In the genomic region with DNA sequence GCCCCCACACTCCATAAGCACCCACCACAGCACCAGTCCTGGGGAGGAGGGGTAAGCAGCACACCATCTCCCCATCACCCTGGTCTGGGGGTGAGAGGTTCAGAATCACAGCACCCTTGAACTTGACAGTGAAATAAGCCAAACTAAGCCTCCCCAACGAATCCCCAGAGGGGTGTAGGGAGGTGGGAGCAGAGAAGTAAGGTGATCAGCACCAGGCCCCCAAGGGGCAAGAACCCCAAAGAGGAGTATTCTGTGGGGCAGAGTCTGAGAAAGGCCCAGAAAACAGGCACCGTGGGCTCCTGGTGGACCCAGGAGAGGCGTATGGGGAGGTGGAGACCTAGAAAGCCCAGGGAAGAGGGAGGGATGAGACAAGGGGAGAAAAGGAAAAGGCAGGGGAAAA, we compare ENCODE assay signal across 9 cellular contexts. TPM values are rescaled to one million over a fixed set of nuclear protein-coding genes. Genes with fewer than 3 reads are reported as not detected.
DNase-seq lines count a peak whose midpoint lies in the region; ATAC-seq, FAIRE-seq and TF ChIP-seq lines count a peak whose summit lies in the region.
"Had no signal": no experiment of that assay in that cellular context is flagged by ENCODE, and none has a peak within 500 bp of the region (broad histone marks: within the 10 kb centered on the region; RNA-seq: fewer than 3 reads in every experiment).

No MANE protein-coding gene starts in this region.

- WGBS in gastroesophageal sphincter (ENCODE audit: low coverage in 1 of 2), 2 donors, result 5% methylated on average over 2 to 3 of the region's 3 CpGs
- 3 to 9% (median 8%) methylated on average over 3 of the region's 3 CpGs for WGBS in small intestine, 3 donors

- no peak for TF ChIP-seq POLR2A in gastroesophageal sphincter (IDR thresholded peaks at IDR 0.05)

- H3K9me2 ChIP-seq in GM23338 (ENCODE audit: insufficient read depth), result no peaks in the 10 kb centered on the region

- no peaks in the 10 kb centered on the region for H3K36me3 ChIP-seq in GM23338 (ENCODE audit: insufficient read depth)
- H3K36me3 ChIP-seq in gastroesophageal sphincter, result peaks cover 0 to 19% of the 10 kb centered on the region in 2 donors
- no peaks in the 10 kb centered on the region for H3K36me3 ChIP-seq in small intestine (ENCODE audit: control insufficient read depth in 2 of 2, insufficient read depth in 2 of 2, low read length in 2 of 2)

- H3K27me3 Mint-ChIP-seq in GM23338 (ENCODE audit: insufficient read depth, low read depth, poor library complexity), result peaks cover 9% of the 10 kb centered on the region
- H3K27me3 Mint-ChIP-seq in activated CD8-positive, alpha-beta T cell treated with anti-CD3 and anti-CD28 coated beads for 36 hours, result no peaks in the 10 kb centered on the region

- H3K4me1 ChIP-seq in GM23338 (ENCODE audit: insufficient read depth) (no peaks in the 10 kb centered on the region; the same call in 1 of the 2 replicates), gastroesophageal sphincter (peaks cover 0 to 90% (median 42%) of the 10 kb centered on the region in 3 donors), small intestine (ENCODE audit: control insufficient read depth in 2 of 2, insufficient read depth in 1 of 2, low read depth in 1 of 2, low read length in 1 of 2) (peaks cover 13 to 18% of the 10 kb centered on the region in 2 donors)

- H3K79me2 ChIP-seq in GM23338 (replicated peaks; ENCODE audit: insufficient read depth), result peaks cover 53% of the 10 kb centered on the region

- H2AFZ ChIP-seq in GM23338, result no peak overlapping the region

- no peak for FAIRE-seq in small intestine (lab: Jason Lieb, UNC)
- FAIRE-seq: colon had no signal

- no peak for ATAC-seq in GM23338
- ATAC-seq in activated CD8-positive, alpha-beta T cell treated with anti-CD3 and anti-CD28 coated beads for 36 hours, result no peak
- ATAC-seq in gastroesophageal sphincter, result no peak

- no peak overlapping the region; the same call in 1 of the 2 replicates for H3K27ac ChIP-seq in GM23338 (ENCODE audit: low read depth)
- peak overlapping the region in 3 of 4 donors; percentile 82 to 96 (median 89) for H3K27ac ChIP-seq in gastroesophageal sphincter
- H3K27ac ChIP-seq in small intestine (ENCODE audit: low read depth in 1 of 2, low read length in 1 of 2), result peak overlapping the region; percentile 34 to 52

- no peak for DNase-seq in GM23338 (ENCODE audit: low spot score)
- no peak for DNase-seq in activated CD8-positive, alpha-beta T cell treated with anti-CD3 and anti-CD28 coated beads for 36 hours
- no peak for DNase-seq in small intestine
- DNase-seq in GM13977 (ENCODE audit: low spot score), result no peak
- DNase-seq in NCI-H1694 (lab: John Stamatoyannopoulos, UW), result no peak
- DNase-seq in NCI-H524 treated with DMSO at 0.1 percent for 48 hours (lab: John Stamatoyannopoulos, UW), result no peak
- DNase-seq in NK-92 (lab: John Stamatoyannopoulos, UW; ENCODE audit: unreplicated experiment), result no peak

- TF ChIP-seq CTCF in GM23338 (conservative IDR thresholded peaks at IDR 0.05; ENCODE audit: low read depth in 2 of 2) (no peak), gastroesophageal sphincter (IDR thresholded peaks at IDR 0.05) (no peak), GM13977 (IDR thresholded peaks at IDR 0.05; ENCODE audit: extremely low read depth, insufficient read depth, missing control alignments) (no peak)
- no peak for TF ChIP-seq CTCF in activated CD8-positive, alpha-beta T cell treated with anti-CD3 and anti-CD28 coated beads for 36 hours (IDR thresholded peaks at IDR 0.05)

- in situ Hi-C loops in GM13977 (cut with MboI; ENCODE audit: low pct_unique_long_range_greater_than_20kb, low sequenced_read_pairs, unreplicated experiment), result loop anchor here (25.0 kb wide), 1 partner anchor 466 kb away; no protein-coding TSS in a partner anchor

- H3K9me3 Mint-ChIP-seq in GM23338, result no peaks in the 10 kb centered on the region; the same call in 2 of the 3 replicates
- no peaks in the 10 kb centered on the region for H3K9me3 Mint-ChIP-seq in activated CD8-positive, alpha-beta T cell treated with anti-CD3 and anti-CD28 coated beads for 36 hours

- peaks cover 8% of the 10 kb centered on the region; the same call in 2 of the 3 replicates for H3K36me3 Mint-ChIP-seq in GM23338 (ENCODE audit: low read depth)
- H3K36me3 Mint-ChIP-seq in activated CD8-positive, alpha-beta T cell treated with anti-CD3 and anti-CD28 coated beads for 36 hours (ENCODE audit: low read depth), result peaks cover 8% of the 10 kb centered on the region

- TF ChIP-seq EP300 in gastroesophageal sphincter (IDR thresholded peaks at IDR 0.05), result no peak

- CTCF ChIA-PET in activated CD8-positive, alpha-beta T cell treated with anti-CD3 and anti-CD28 coated beads for 36 hours (lab: Charles Lee), result interaction anchor here (1.3 to 5.7 kb wide), 3 partner anchors 72 to 102 kb away, joined by 4 to 99 read pairs (median 7); a partner anchor contains a TSS

- intact Hi-C loops in activated CD8-positive, alpha-beta T cell treated with anti-CD3 and anti-CD28 coated beads for 36 hours (cut with micrococcal nuclease), result no loop called here

- H4K20me1 ChIP-seq in GM23338 (replicated peaks; ENCODE audit: insufficient read depth), result peaks cover 14% of the 10 kb centered on the region

- H3K4me3 Mint-ChIP-seq in GM23338, result no peak overlapping the region
- H3K4me3 Mint-ChIP-seq in activated CD8-positive, alpha-beta T cell treated with anti-CD3 and anti-CD28 coated beads for 36 hours, result peak overlapping the region; percentile 92

- no peak overlapping the region for H3K4me2 ChIP-seq in GM23338

- H3K27me3 ChIP-seq in GM23338 (ENCODE audit: insufficient read depth) (no peaks in the 10 kb centered on the region), gastroesophageal sphincter (no peaks in the 10 kb centered on the region), small intestine (ENCODE audit: control insufficient read depth in 2 of 2, insufficient read depth in 2 of 2, low read length in 2 of 2) (no peaks in the 10 kb centered on the region)

- 0 out of 2 replicates have a peak overlapping the region, but pooled peaks have one; percentile 82 for H3K27ac Mint-ChIP-seq in GM23338
- peak overlapping the region; percentile 95 for H3K27ac Mint-ChIP-seq in activated CD8-positive, alpha-beta T cell treated with anti-CD3 and anti-CD28 coated beads for 36 hours

- H3K9me3 ChIP-seq in gastroesophageal sphincter, result no peaks in the 10 kb centered on the region
- no peaks in the 10 kb centered on the region for H3K9me3 ChIP-seq in small intestine (ENCODE audit: control insufficient read depth, low read depth)

- H3F3A ChIP-seq in GM23338 (replicated peaks; ENCODE audit: low read depth), result no peaks in the 10 kb centered on the region

- H3K4me1 Mint-ChIP-seq in GM23338, result peaks cover 22% of the 10 kb centered on the region
- H3K4me1 Mint-ChIP-seq in activated CD8-positive, alpha-beta T cell treated with anti-CD3 and anti-CD28 coated beads for 36 hours (ENCODE audit: low read depth), result peaks cover 50% of the 10 kb centered on the region

- H3K4me3 ChIP-seq in GM23338, result no peak overlapping the region
- H3K4me3 ChIP-seq in gastroesophageal sphincter, result peak overlapping the region; percentile 61 to 70
- H3K4me3 ChIP-seq in small intestine (ENCODE audit: low read depth in 1 of 2, low read length in 2 of 2), result peak overlapping the region; percentile 50 to 64

- POLR2A ChIA-PET in activated CD8-positive, alpha-beta T cell treated with anti-CD3 and anti-CD28 coated beads for 36 hours (lab: Charles Lee), result no interaction called here

TF ChIP-seq in GM23338, 12 proteins besides CTCF, POLR2A, EP300 and RAD21 (continues in another document):
- no peak for TF ChIP-seq ZNF331 (CRISPR knock-in tag; IDR thresholded peaks at IDR 0.05; ENCODE audit: low read depth)
- TF ChIP-seq STAT1 (IDR thresholded peaks at IDR 0.05; ENCODE audit: unreplicated experiment), result no peak
- TF ChIP-seq ZNF114 (CRISPR knock-in tag; IDR thresholded peaks at IDR 0.05), result no peak
- no peak for TF ChIP-seq NANOG (IDR thresholded peaks at IDR 0.05; ENCODE audit: borderline replicate concordance)
- TF ChIP-seq, protein P1, sequence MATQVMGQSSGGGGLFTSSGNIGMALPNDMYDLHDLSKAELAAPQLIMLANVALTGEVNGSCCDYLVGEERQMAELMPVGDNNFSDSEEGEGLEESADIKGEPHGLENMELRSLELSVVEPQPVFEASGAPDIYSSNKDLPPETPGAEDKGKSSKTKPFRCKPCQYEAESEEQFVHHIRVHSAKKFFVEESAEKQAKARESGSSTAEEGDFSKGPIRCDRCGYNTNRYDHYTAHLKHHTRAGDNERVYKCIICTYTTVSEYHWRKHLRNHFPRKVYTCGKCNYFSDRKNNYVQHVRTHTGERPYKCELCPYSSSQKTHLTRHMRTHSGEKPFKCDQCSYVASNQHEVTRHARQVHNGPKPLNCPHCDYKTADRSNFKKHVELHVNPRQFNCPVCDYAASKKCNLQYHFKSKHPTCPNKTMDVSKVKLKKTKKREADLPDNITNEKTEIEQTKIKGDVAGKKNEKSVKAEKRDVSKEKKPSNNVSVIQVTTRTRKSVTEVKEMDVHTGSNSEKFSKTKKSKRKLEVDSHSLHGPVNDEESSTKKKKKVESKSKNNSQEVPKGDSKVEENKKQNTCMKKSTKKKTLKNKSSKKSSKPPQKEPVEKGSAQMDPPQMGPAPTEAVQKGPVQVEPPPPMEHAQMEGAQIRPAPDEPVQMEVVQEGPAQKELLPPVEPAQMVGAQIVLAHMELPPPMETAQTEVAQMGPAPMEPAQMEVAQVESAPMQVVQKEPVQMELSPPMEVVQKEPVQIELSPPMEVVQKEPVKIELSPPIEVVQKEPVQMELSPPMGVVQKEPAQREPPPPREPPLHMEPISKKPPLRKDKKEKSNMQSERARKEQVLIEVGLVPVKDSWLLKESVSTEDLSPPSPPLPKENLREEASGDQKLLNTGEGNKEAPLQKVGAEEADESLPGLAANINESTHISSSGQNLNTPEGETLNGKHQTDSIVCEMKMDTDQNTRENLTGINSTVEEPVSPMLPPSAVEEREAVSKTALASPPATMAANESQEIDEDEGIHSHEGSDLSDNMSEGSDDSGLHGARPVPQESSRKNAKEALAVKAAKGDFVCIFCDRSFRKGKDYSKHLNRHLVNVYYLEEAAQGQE (IDR thresholded peaks at IDR 0.05; ENCODE audit: unreplicated experiment), result no peak
- no peak for TF ChIP-seq JUNB (IDR thresholded peaks at IDR 0.05; ENCODE audit: unreplicated experiment)

RNA-seq across cellular contexts. Expression of a gene that starts 30.9 kb away (rescaled TPM):
- total RNA-seq in GM23338 (2014; rRNA removed; shearing (Covaris generic)), result 110 and 116 TPM in 2 replicates
- 21.4 and 24.5 TPM in 2 replicates for polyA plus RNA-seq in GM23338 (2016; fragmentation: Nextera tagmentation; extraction: Ambion mirVana)
- 10 to 100 TPM; 77.7 to 91.5 TPM for total RNA-seq in activated CD8-positive, alpha-beta T cell treated with anti-CD3 and anti-CD28 coated beads for 36 hours
- 100 to 1,000 TPM in 2 of 4 donors, 10 to 100 TPM in 2; 72.4 to 125 (median 95.1) TPM for total RNA-seq in gastroesophageal sphincter
- 10 to 100 TPM; 42.2 to 58.4 (median 48.0) TPM for polyA plus RNA-seq in small intestine

RNA-seq across cellular contexts. Expression of a gene that starts 47.1 kb away (rescaled TPM):
- total RNA-seq in GM23338 (2014; rRNA removed; shearing (Covaris generic)), result 8.2 and 16.2 TPM in 2 replicates
- polyA plus RNA-seq in GM23338 (2016; fragmentation: Nextera tagmentation; extraction: Ambion mirVana) (4.1 and 4.3 TPM in 2 replicates), small intestine (10 to 100 TPM in 1 of 3 donors, 1 to 10 TPM in 2; 1.8 to 31.6 (median 8.1) TPM)
- under 1 TPM; 0.14 to 0.72 TPM for total RNA-seq in activated CD8-positive, alpha-beta T cell treated with anti-CD3 and anti-CD28 coated beads for 36 hours
- 10 to 100 TPM; 31.6 to 54.2 (median 35.4) TPM for total RNA-seq in gastroesophageal sphincter
